8 cellular contexts compared by ENCODE assay signal in genomic region chr1:230066036-230066435, GRCh38. TPM values are rescaled to one million over a fixed set of nuclear protein-coding genes. Genes with fewer than 3 reads are reported as not detected.
A peak's percentile ranks its signal among the peaks of the same experiment; 100 is the strongest.
DNase-seq lines count a peak whose midpoint lies in the region; ATAC-seq, FAIRE-seq and TF ChIP-seq lines count a peak whose summit lies in the region.

No MANE protein-coding gene starts in this region.

- H3K79me2 ChIP-seq in astrocyte (ENCODE audit: insufficient read depth, low read length) (peaks cover 37% of the 10 kb centered on the region), trophoblast cell (ENCODE audit: control insufficient read depth, insufficient read depth, low read length, poor library complexity) (peaks cover 17% of the 10 kb centered on the region)

- no peak overlapping the region for H4K8ac ChIP-seq in trophoblast cell (ENCODE audit: low read depth, low read length)

- H2AK5ac ChIP-seq in trophoblast cell (ENCODE audit: low read length), result no peak overlapping the region

- peak overlapping the region; percentile 49 for H3K27ac ChIP-seq in A673 (ENCODE audit: low read depth, low read length, poor library complexity, severe bottlenecking)
- no peak overlapping the region for H3K27ac ChIP-seq in astrocyte (ENCODE audit: low read depth, low read length)
- no peak overlapping the region for H3K27ac ChIP-seq in trophoblast cell (ENCODE audit: low read depth, low read length)

- TF ChIP-seq CTCF in A673 (conservative IDR thresholded peaks at IDR 0.05; ENCODE audit: low read depth, low read length) (no peak), HFFc6 (IDR thresholded peaks at IDR 0.05) (no peak), astrocyte (IDR thresholded peaks at IDR 0.05; ENCODE audit: insufficient read depth, low read depth, low read length) (no peak), mesothelial cell of epicardium (IDR thresholded peaks at IDR 0.05; ENCODE audit: unreplicated experiment) (no peak)

- no peak overlapping the region for H4K91ac ChIP-seq in trophoblast cell (ENCODE audit: low read depth, low read length)

- intact Hi-C loops in A673 (cut with micrococcal nuclease; ENCODE audit: unreplicated experiment), result loop anchor here (10.0 kb wide), 1 partner anchor 169 kb away; no protein-coding TSS in a partner anchor

- H3K9ac ChIP-seq in astrocyte (ENCODE audit: low read length) (peak overlapping the region; percentile 97), trophoblast cell (ENCODE audit: low read length) (no peak overlapping the region)

- H3K4me1 ChIP-seq in A673 (ENCODE audit: insufficient read depth, low read length, poor library complexity, severe bottlenecking) (peaks cover 21% of the 10 kb centered on the region), astrocyte (ENCODE audit: insufficient read depth, low read length) (peaks cover 13% of the 10 kb centered on the region), trophoblast cell (ENCODE audit: control insufficient read depth in 1 of 2, insufficient read depth in 2 of 2, low read length in 2 of 2) (peaks cover 6 to 7% of the 10 kb centered on the region in 2 experiments)

- CTCF ChIA-PET in A673 (lab: Charles Lee), result no interaction called here

- H2BK5ac ChIP-seq in trophoblast cell (ENCODE audit: low read depth, low read length, poor library complexity), result no peak overlapping the region

- H2BK120ac ChIP-seq in trophoblast cell (ENCODE audit: insufficient read depth, low read length, poor library complexity), result no peak overlapping the region

- no TSS peak for BruUV-seq in A673 (replicated peaks; lab: Mats Ljungman, UMichigan)

- peaks cover 36% of the 10 kb centered on the region for H4K20me1 ChIP-seq in astrocyte (ENCODE audit: insufficient read depth, low read length)

- H3K4me2 ChIP-seq in astrocyte (ENCODE audit: low read length) (peak overlapping the region; percentile 96), trophoblast cell (ENCODE audit: low read length) (no peak overlapping the region)

- no peak for FAIRE-seq in astrocyte (lab: Jason Lieb, UNC)

- H3K9me3 ChIP-seq in A673 (ENCODE audit: low read depth, low read length, poor library complexity, severe bottlenecking) (peaks cover 3% of the 10 kb centered on the region), astrocyte (ENCODE audit: insufficient read depth, low read depth, low read length) (no peaks in the 10 kb centered on the region), trophoblast cell (ENCODE audit: insufficient read depth, low read depth, low read length) (no peaks in the 10 kb centered on the region)

- H3K36me3 Mint-ChIP-seq in HFFc6 (ENCODE audit: low read depth), result no peaks in the 10 kb centered on the region
- peaks cover 3% of the 10 kb centered on the region for H3K36me3 Mint-ChIP-seq in astrocyte (ENCODE audit: low read depth, unreplicated experiment)
- no peaks in the 10 kb centered on the region for H3K36me3 Mint-ChIP-seq in mesothelial cell of epicardium

- H2BK12ac ChIP-seq in trophoblast cell (ENCODE audit: low read length), result no peak overlapping the region

- H3K27me3 Mint-ChIP-seq in HFFc6 (ENCODE audit: insufficient read depth) (peaks cover 3% of the 10 kb centered on the region), astrocyte (ENCODE audit: low read depth, unreplicated experiment) (no peaks in the 10 kb centered on the region), mesothelial cell of epicardium (ENCODE audit: low read depth) (peaks cover 6% of the 10 kb centered on the region)

- H3K4me3 ChIP-seq in A673 (ENCODE audit: low read depth, low read length, poor library complexity, severe bottlenecking) (peak overlapping the region; percentile 96), astrocyte (ENCODE audit: insufficient read depth, low read depth, low read length) (peak overlapping the region; percentile 65), trophoblast cell (ENCODE audit: low read depth, low read length) (no peak overlapping the region)

- no peaks in the 10 kb centered on the region for H3K27me3 ChIP-seq in A673 (replicated peaks; ENCODE audit: insufficient read depth, low read depth, low read length, poor library complexity)
- no peaks in the 10 kb centered on the region for H3K27me3 ChIP-seq in astrocyte (ENCODE audit: insufficient read depth, low read length)
- H3K27me3 ChIP-seq in trophoblast cell (ENCODE audit: insufficient read depth, low read length), result no peaks in the 10 kb centered on the region

- H3K18ac ChIP-seq in trophoblast cell (ENCODE audit: low read length), result no peak overlapping the region

- no peak for DNase-seq in A673 (ENCODE audit: low spot score)
- no peak for DNase-seq in HFFc6
- no peak for DNase-seq in astrocyte (ENCODE audit: low read depth)
- no peak for DNase-seq in mesothelial cell of epicardium (ENCODE audit: low spot score in 2 of 2, unreplicated experiment in 2 of 2)
- no peak for DNase-seq in stimulated activated CD4-positive, alpha-beta T cell treated with anti-CD3 and anti-CD28 coated beads, Interleukin-2, amount 100 ng/mL, for 48 hours
- no peak for DNase-seq in trophoblast cell
- DNase-seq in NCI-H1436 treated with DMSO at 0.1 percent for 48 hours (lab: John Stamatoyannopoulos, UW), result no peak

- ATAC-seq in GM18867 (IDR thresholded peaks at IDR 0.05; ENCODE audit: unreplicated experiment), result no peak

- H3K14ac ChIP-seq in trophoblast cell (ENCODE audit: low read length), result no peak overlapping the region

- no peak overlapping the region for H3K23ac ChIP-seq in trophoblast cell (ENCODE audit: low read length)

- POLR2A ChIA-PET in A673 (lab: Charles Lee; ENCODE audit: low non-redundant PET), result no interaction called here

- H3K4ac ChIP-seq in trophoblast cell (ENCODE audit: low read depth, low read length), result no peak overlapping the region

- H4K12ac ChIP-seq in trophoblast cell (ENCODE audit: low read depth, low read length), result no peak overlapping the region

- H3K9me3 Mint-ChIP-seq in HFFc6 (peaks cover 1% of the 10 kb centered on the region), astrocyte (ENCODE audit: unreplicated experiment) (peaks cover 1% of the 10 kb centered on the region), mesothelial cell of epicardium (peaks cover 24% of the 10 kb centered on the region)

- peaks cover 39% of the 10 kb centered on the region for H3K4me1 Mint-ChIP-seq in HFFc6 (ENCODE audit: low read depth)
- H3K4me1 Mint-ChIP-seq in astrocyte (ENCODE audit: low read depth, unreplicated experiment), result peaks cover 15% of the 10 kb centered on the region
- H3K4me1 Mint-ChIP-seq in mesothelial cell of epicardium, result peaks cover 17% of the 10 kb centered on the region

- H2AFZ ChIP-seq in astrocyte (ENCODE audit: low read depth, low read length) (peak overlapping the region; percentile 6), trophoblast cell (ENCODE audit: insufficient read depth, low read length, poor library complexity) (no peak overlapping the region)

- peaks cover 13% of the 10 kb centered on the region for H3K79me1 ChIP-seq in trophoblast cell (ENCODE audit: low read length)

- H3K4me3 Mint-ChIP-seq in HFFc6, result peak overlapping the region; percentile 86
- H3K4me3 Mint-ChIP-seq in astrocyte (ENCODE audit: unreplicated experiment), result peak overlapping the region; percentile 89
- H3K4me3 Mint-ChIP-seq in mesothelial cell of epicardium, result peak overlapping the region; percentile 81

- no CpG with 5 or more reads among the region's 8 CpGs for WGBS in trophoblast cell (ENCODE audit: extremely low coverage, insufficient coverage, insufficient read length)

- H3K36me3 ChIP-seq in A673 (ENCODE audit: insufficient read depth, low read length, poor library complexity, severe bottlenecking), result no peaks in the 10 kb centered on the region
- H3K36me3 ChIP-seq in astrocyte (ENCODE audit: insufficient read depth, low read length), result no peaks in the 10 kb centered on the region
- no peaks in the 10 kb centered on the region for H3K36me3 ChIP-seq in trophoblast cell (ENCODE audit: control insufficient read depth in 1 of 2, insufficient read depth in 2 of 2, low read length in 2 of 2)

- H3K27ac Mint-ChIP-seq in HFFc6 (peak overlapping the region; percentile 74), astrocyte (ENCODE audit: unreplicated experiment) (no peak overlapping the region), mesothelial cell of epicardium (peak overlapping the region; percentile 91)

RNA-seq across cellular contexts. Expression of gene GALNT2, which starts 1.0 kb away (rescaled TPM):
- total RNA-seq in A673 (2021) (80.5 and 94.6 TPM in 2 replicates), astrocyte (507 and 634 TPM in 2 replicates), mesothelial cell of epicardium (41.0 to 48.3 TPM (median 45.0 TPM) in 3 replicates)
- 100 to 1,000 TPM; 174 to 194 (median 181) TPM for total RNA-seq in HFFc6 (2021; fragmentation: NEBNext Ultra II Directional; extraction: Animal tissue kit (Norgen Biotek cat#: 25700))
- polyA plus RNA-seq in trophoblast cell (2013), result 156 and 169 TPM in 2 replicates
